In the genomic region with DNA sequence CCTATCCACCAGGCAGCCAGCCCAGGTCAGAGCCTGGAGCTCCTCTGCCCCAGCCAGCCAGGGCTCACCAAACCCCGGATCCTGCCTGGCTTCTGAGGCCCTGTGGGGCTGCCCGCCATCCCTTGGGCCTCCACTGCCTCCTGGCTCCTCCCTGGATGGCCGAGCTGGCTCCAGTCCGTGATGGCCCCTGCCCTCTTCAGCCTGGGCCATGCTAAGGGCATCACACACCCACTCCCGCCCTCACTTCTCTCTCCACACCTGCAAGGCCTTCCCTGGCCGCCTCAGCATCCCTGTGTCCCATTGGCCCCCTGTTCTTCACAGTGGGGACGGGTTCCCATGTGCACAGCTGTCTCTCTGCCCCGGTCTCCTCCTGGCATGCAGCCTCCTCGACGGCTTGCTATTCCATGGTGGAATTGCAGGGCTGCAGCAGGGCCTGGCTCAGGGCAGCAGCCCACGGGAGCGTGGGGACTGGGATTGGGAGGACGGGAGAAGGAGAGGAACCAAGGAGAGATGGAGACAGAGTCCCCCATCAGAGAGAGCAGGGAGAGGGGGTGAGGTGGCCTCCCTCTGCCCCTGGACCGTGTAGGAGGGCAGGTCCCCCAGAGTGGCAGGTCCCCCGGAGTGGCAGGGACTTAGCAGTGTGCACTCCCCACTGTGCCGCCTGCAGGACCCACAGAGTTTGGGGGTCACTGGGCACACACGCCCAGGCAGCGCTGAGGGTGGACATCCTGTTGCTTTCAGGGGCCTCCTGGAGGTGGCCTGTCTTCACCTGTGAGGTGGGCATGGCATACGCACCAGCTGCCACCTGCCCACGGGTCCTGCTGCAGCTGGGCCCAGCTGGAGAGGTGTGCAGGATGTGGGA, we compare ENCODE assay signal across 21 cellular contexts. TPM values are rescaled to one million over a fixed set of nuclear protein-coding genes. Genes with fewer than 3 reads are reported as not detected.
A peak's percentile ranks its signal among the peaks of the same experiment; 100 is the strongest.
DNase-seq lines count a peak whose midpoint lies in the region; ATAC-seq, FAIRE-seq and TF ChIP-seq lines count a peak whose summit lies in the region.
"Had no signal": no experiment of that assay in that cellular context is flagged by ENCODE, and none has a peak within 500 bp of the region (broad histone marks: within the 10 kb centered on the region; RNA-seq: fewer than 3 reads in every experiment).

No MANE protein-coding gene starts in this region.

- H2AFZ ChIP-seq in OCI-LY3 (ENCODE audit: low read depth, low read length) = no peak overlapping the region
- no peak overlapping the region for H2AFZ ChIP-seq in HepG2 (ENCODE audit: low read length)
- H2AFZ ChIP-seq: GM23338 had no signal

- no peak for TF ChIP-seq RAD21 in HepG2 (CRISPR knock-in tag; IDR thresholded peaks at IDR 0.05)

- H3K9me3 ChIP-seq in OCI-LY3 (ENCODE audit: insufficient read depth, low read length) (no peaks in the 10 kb centered on the region), HepG2 (ENCODE audit: low read length) (no peaks in the 10 kb centered on the region), spleen (no peaks in the 10 kb centered on the region)
- H3K9me3 ChIP-seq: MG63 had no signal

- H3K4me1 ChIP-seq in OCI-LY3 (ENCODE audit: low read length) (peaks cover 33% of the 10 kb centered on the region), HepG2 (ENCODE audit: insufficient read depth, low read length) (peaks cover 37% of the 10 kb centered on the region), spleen (peaks cover 5 to 32% (median 14%) of the 10 kb centered on the region in 6 donors)

- H4K20me1 ChIP-seq in OCI-LY3 (ENCODE audit: insufficient read depth, low read length) (no peaks in the 10 kb centered on the region), HepG2 (ENCODE audit: insufficient read depth, low read length) (no peaks in the 10 kb centered on the region)

- TF ChIP-seq POLR2A in HepG2 (IDR thresholded peaks at IDR 0.05; ENCODE audit: insufficient read depth in 1 of 2, low read depth in 2 of 2, low read length in 2 of 2) = no peak
- TF ChIP-seq POLR2A in spleen (IDR thresholded peaks at IDR 0.05) = no peak

- no peak for TF ChIP-seq EP300 in HepG2 (IDR thresholded peaks at IDR 0.05; ENCODE audit: low read depth in 2 of 2, low read length in 2 of 2)
- TF ChIP-seq EP300 in HepG2 (CRISPR knock-in tag; IDR thresholded peaks at IDR 0.05; ENCODE audit: borderline replicate concordance) = no peak

- H3K27ac ChIP-seq in OCI-LY3 (ENCODE audit: low read length) (peak overlapping the region; percentile 54; the same call in 1 of the 2 replicates), HepG2 (ENCODE audit: extremely low read length, insufficient read depth, low read length) (no peak overlapping the region), spleen (no peak overlapping the region)

- no peak overlapping the region for H3K4me2 ChIP-seq in OCI-LY3 (ENCODE audit: low read length)
- no peak overlapping the region for H3K4me2 ChIP-seq in HepG2 (ENCODE audit: low read depth, low read length)
- H3K4me2 ChIP-seq: GM23338 had no signal

- H3K36me3 ChIP-seq in OCI-LY3 (replicated peaks; ENCODE audit: low read depth, low read length) (no peaks in the 10 kb centered on the region), HepG2 (replicated peaks in 1 of 2; ENCODE audit: control insufficient read depth in 1 of 2, insufficient read depth in 2 of 2, low read length in 2 of 2) (no peaks in the 10 kb centered on the region), spleen (no peaks in the 10 kb centered on the region)
- H3K36me3 ChIP-seq: MG63 had no signal

- POLR2A ChIA-PET in HepG2 (lab: Yijun Ruan, JAX) = no interaction called here

- BruUV-seq in HepG2 (replicated peaks; lab: Mats Ljungman, UMichigan) = no TSS peak

- in situ Hi-C loops in HepG2 (cut with HindIII; ENCODE audit: extremely low pct_ligation_motif_present, low pct_unique_long_range_greater_than_20kb) = no loop called here

- CTCF ChIA-PET in activated CD8-positive, alpha-beta memory T cell treated with anti-CD3 and anti-CD28 coated beads, Interleukin-2, amount 10 ng/mL, durations not matched to agents 7 days and 5 days (lab: Charles Lee) = interaction anchor here (3.4 kb wide), 1 partner anchor 10 kb away, joined by 17 read pairs; no protein-coding TSS in a partner anchor
- CTCF ChIA-PET in HepG2 (lab: Yijun Ruan, JAX; ENCODE audit: low intra/inter-chr PET ratio, low total read pairs) = no interaction called here

- no peak overlapping the region for H3K27ac Mint-ChIP-seq in activated CD8-positive, alpha-beta memory T cell treated with anti-CD3 and anti-CD28 coated beads, Interleukin-2, amount 10 ng/mL, durations not matched to agents 7 days and 5 days
- H3K27ac Mint-ChIP-seq: activated naive CD4-positive, alpha-beta T cell treated with anti-CD3 and anti-CD28 coated beads, Interleukin-2, amount 10 ng/mL, durations not matched to agents 7 days and 5 days; GM23338; mesothelial cell of epicardium; T-helper 1 cell treated with Interleukin-12 subunit alpha and Interleukin-12 subunit beta and Interleukin-4 antibody, amounts not matched to agents 30 μg/mL and 1 μg/mL, for 36 hours had no signal

- H3K4me3 ChIP-seq in OCI-LY3 (ENCODE audit: low read length) (no peak overlapping the region), HepG2 (replicated peaks in 1 of 3; ENCODE audit: insufficient read depth in 1 of 3, low read depth in 2 of 3, low read length in 3 of 3) (no peak overlapping the region), spleen (no peak overlapping the region)
- H3K4me3 ChIP-seq: GM23338, MG63 had no signal

- ATAC-seq in activated CD8-positive, alpha-beta memory T cell treated with anti-CD3 and anti-CD28 coated beads, Interleukin-2, amount 10 ng/mL, durations not matched to agents 7 days and 5 days = peak; percentile 9
- no peak for ATAC-seq in HepG2
- no peak for ATAC-seq in HG02885 (IDR thresholded peaks at IDR 0.05; ENCODE audit: poor library complexity, unreplicated experiment)
- ATAC-seq: GM23338 had no signal

- peaks cover 7% of the 10 kb centered on the region for H3K9me3 Mint-ChIP-seq in activated CD8-positive, alpha-beta memory T cell treated with anti-CD3 and anti-CD28 coated beads, Interleukin-2, amount 10 ng/mL, durations not matched to agents 7 days and 5 days (ENCODE audit: low read depth)
- H3K9me3 Mint-ChIP-seq: mesothelial cell of epicardium had no signal

- intact Hi-C loops in HepG2 (cut with micrococcal nuclease; ENCODE audit: unreplicated experiment) = no loop called here
- intact Hi-C loops in spleen (cut with DNase I; ENCODE audit: low total_unique reads) = no loop called here

- H3K79me2 ChIP-seq in OCI-LY3 (ENCODE audit: low read length) (0 out of 2 replicates have a peak, but pooled peaks cover 3% of the 10 kb centered on the region), HepG2 (ENCODE audit: insufficient read depth, low read length) (no peaks in the 10 kb centered on the region)

- no peak for DNase-seq in activated CD8-positive, alpha-beta memory T cell treated with anti-CD3 and anti-CD28 coated beads, Interleukin-2, amount 10 ng/mL, durations not matched to agents 7 days and 5 days
- no peak for DNase-seq in activated CD8-positive, alpha-beta memory T cell treated with anti-CD3 and anti-CD28 coated beads for 24 hours
- DNase-seq in HepG2 (ENCODE audit: low spot score) (no peak), spleen (peak; percentile 68), DMS153 (lab: John Stamatoyannopoulos, UW) (no peak), RPMI8226 (no peak)
- DNase-seq: activated CD8-positive, alpha-beta memory T cell treated with anti-CD3 and anti-CD28 coated beads, Interleukin-2, amount 50 U/mL, for 48 hours; dermis blood vessel endothelial cell; MG63; NCI-H1694 treated with DMSO at 0.1 percent for 48 hours; NCI-H446; SHP77 had no signal

- peaks cover 16% of the 10 kb centered on the region for H3K27me3 Mint-ChIP-seq in activated CD8-positive, alpha-beta memory T cell treated with anti-CD3 and anti-CD28 coated beads, Interleukin-2, amount 10 ng/mL, durations not matched to agents 7 days and 5 days

- H3K9ac ChIP-seq in OCI-LY3 (ENCODE audit: low read length) (peak overlapping the region; percentile 16; the same call in 1 of the 2 replicates), HepG2 (ENCODE audit: insufficient read depth, low read depth, low read length) (no peak overlapping the region)

- no peak for TF ChIP-seq CTCF in OCI-LY3 (IDR thresholded peaks at IDR 0.05; ENCODE audit: low read depth, low read length)
- no peak for TF ChIP-seq CTCF in HepG2 (CRISPR knock-in tag; IDR thresholded peaks at IDR 0.05)
- no peak for TF ChIP-seq CTCF in spleen (IDR thresholded peaks at IDR 0.05 in 8 of 11, conservative IDR thresholded peaks at IDR 0.05 in 3 of 11)

- H3K36me3 Mint-ChIP-seq in activated CD8-positive, alpha-beta memory T cell treated with anti-CD3 and anti-CD28 coated beads, Interleukin-2, amount 10 ng/mL, durations not matched to agents 7 days and 5 days = peaks cover 6% of the 10 kb centered on the region
- H3K36me3 Mint-ChIP-seq: brain, mesothelial cell of epicardium had no signal

- H3K27me3 ChIP-seq in OCI-LY3 (ENCODE audit: low read depth, low read length) (peaks cover 16% of the 10 kb centered on the region), HepG2 (ENCODE audit: control insufficient read depth in 1 of 2, insufficient read depth in 2 of 2, low read length in 2 of 2) (peaks cover 10 to 55% of the 10 kb centered on the region in 2 experiments), spleen (replicated peaks in 1 of 7) (peaks cover 0 to 53% (median 13%) of the 10 kb centered on the region in 7 donors)
- H3K27me3 ChIP-seq: MG63 had no signal

- WGBS in HepG2 (ENCODE audit: low lambda C conversion rate) = 22% methylated on average over 11 of the region's 20 CpGs
- 82 to 88% (median 86%) methylated on average over 18 to 20 of the region's 20 CpGs for WGBS in spleen, 5 donors

- H3K4me3 Mint-ChIP-seq in activated CD8-positive, alpha-beta memory T cell treated with anti-CD3 and anti-CD28 coated beads, Interleukin-2, amount 10 ng/mL, durations not matched to agents 7 days and 5 days = no peak overlapping the region
- H3K4me3 Mint-ChIP-seq: activated naive CD4-positive, alpha-beta T cell treated with anti-CD3 and anti-CD28 coated beads, Interleukin-2, amount 10 ng/mL, durations not matched to agents 7 days and 5 days; GM23338; mesothelial cell of epicardium; T-helper 1 cell treated with Interleukin-12 subunit alpha and Interleukin-12 subunit beta and Interleukin-4 antibody, amounts not matched to agents 30 μg/mL and 1 μg/mL, for 36 hours had no signal

- peaks cover 35% of the 10 kb centered on the region for H3K4me1 Mint-ChIP-seq in activated CD8-positive, alpha-beta memory T cell treated with anti-CD3 and anti-CD28 coated beads, Interleukin-2, amount 10 ng/mL, durations not matched to agents 7 days and 5 days
- H3K4me1 Mint-ChIP-seq: GM23338, mesothelial cell of epicardium had no signal

- FAIRE-seq in HepG2 (lab: Jason Lieb, UNC) = no peak
- FAIRE-seq: G401.6 had no signal

RNA-seq across cellular contexts. Expression of gene RNU6ATAC, which starts 16.7 kb away (rescaled TPM):
- total RNA-seq in activated CD8-positive, alpha-beta memory T cell treated with anti-CD3 and anti-CD28 coated beads, Interleukin-2, amount 10 ng/mL, durations not matched to agents 7 days and 5 days = 10 to 100 TPM in 1 of 2 experiments, not detected in 1; 46.3 TPM
- total RNA-seq in HepG2 (2016; rRNA removed; fragmentation: Illumina TruSeq; extraction: Trizol) (894 TPM in 1 of 2 replicates, not detected in the other), spleen (100 to 1,000 TPM in 4 of 7 donors, not detected in 3; 223 to 404 (median 271) TPM)
- total RNA-seq in HepG2 (2016; cell fraction: cytosol; rRNA removed; fragmentation: Illumina TruSeq; extraction: Trizol; ENCODE audit: low read depth) = 12,614 and 12,724 TPM in 2 replicates
- total RNA-seq in HepG2 (2016; cell fraction: insoluble cytoplasmic fraction; rRNA removed; fragmentation: Illumina TruSeq; extraction: Trizol) = 82.4 and 810 TPM in 2 replicates
- 600 and 628 TPM in 2 replicates for total RNA-seq in HepG2 (2016; cell fraction: membrane; rRNA removed; fragmentation: Illumina TruSeq; extraction: Trizol)
- 1,443 and 1,712 TPM in 2 replicates for total RNA-seq in HepG2 (2016; cell fraction: nucleus; rRNA removed; fragmentation: Illumina TruSeq; extraction: Trizol)
- polyA plus RNA-seq in HepG2 (2011; rRNA removed) (not detected in 2 replicates), spleen (not detected)
- polyA plus RNA-seq in HepG2 (2011; cell fraction: cytosol; rRNA removed) = not detected in 2 replicates
- not detected in 2 replicates for polyA plus RNA-seq in HepG2 (2011; cell fraction: nucleus; rRNA removed)
- polyA plus RNA-seq in HepG2 (2012) = not detected in 2 replicates
- polyA plus RNA-seq in HepG2 (2016; cell fraction: cytosol; fragmentation: Illumina TruSeq; extraction: Trizol; ENCODE audit: low read depth) = 76.0 TPM in 1 of 2 replicates, not detected in the other
- polyA plus RNA-seq in HepG2 (2016; cell fraction: insoluble cytoplasmic fraction; fragmentation: Illumina TruSeq; extraction: Trizol; ENCODE audit: low read depth) = not detected in 2 replicates
- not detected in 2 replicates for polyA plus RNA-seq in HepG2 (2016; cell fraction: membrane; fragmentation: Illumina TruSeq; extraction: Trizol; ENCODE audit: low read depth)
- not detected in 2 replicates for polyA plus RNA-seq in HepG2 (2016; cell fraction: nucleus; fragmentation: Illumina TruSeq; extraction: Trizol; ENCODE audit: insufficient read depth, low read depth)
- under 0.01 TPM in 2 replicates for polyA minus RNA-seq in HepG2 (2011; rRNA and poly(A)+ RNA removed; ENCODE audit: low replicate concordance)
- polyA minus RNA-seq in HepG2 (2011; cell fraction: cytosol; rRNA and poly(A)+ RNA removed) = 1,413 and 1,463 TPM in 2 replicates
- under 0.01 TPM in 1 of 2 replicates, not detected in the other for polyA minus RNA-seq in HepG2 (2011; cell fraction: nucleus; rRNA and poly(A)+ RNA removed)
- total RNA-seq: dermis blood vessel endothelial cell, GM23338 had no signal
- polyA plus RNA-seq: esophagus, GM23338 had no signal

RNA-seq across cellular contexts. Expression of gene WDR5, which starts 45.1 kb away (rescaled TPM):
- 10 to 100 TPM; 41.2 to 47.0 TPM for total RNA-seq in activated CD8-positive, alpha-beta memory T cell treated with anti-CD3 and anti-CD28 coated beads, Interleukin-2, amount 10 ng/mL, durations not matched to agents 7 days and 5 days
- total RNA-seq in HepG2 (2016; rRNA removed; fragmentation: Illumina TruSeq; extraction: Trizol) = 31.6 and 34.3 TPM in 2 replicates
- total RNA-seq in HepG2 (2016; cell fraction: cytosol; rRNA removed; fragmentation: Illumina TruSeq; extraction: Trizol; ENCODE audit: low read depth) = 25.8 and 28.6 TPM in 2 replicates
- 24.3 and 33.8 TPM in 2 replicates for total RNA-seq in HepG2 (2016; cell fraction: insoluble cytoplasmic fraction; rRNA removed; fragmentation: Illumina TruSeq; extraction: Trizol)
- 46.4 and 51.5 TPM in 2 replicates for total RNA-seq in HepG2 (2016; cell fraction: membrane; rRNA removed; fragmentation: Illumina TruSeq; extraction: Trizol)
- total RNA-seq in HepG2 (2016; cell fraction: nucleus; rRNA removed; fragmentation: Illumina TruSeq; extraction: Trizol) = 25.3 and 27.9 TPM in 2 replicates
- 34.3 and 39.8 TPM in 2 replicates for polyA plus RNA-seq in HepG2 (2011; rRNA removed)
- polyA plus RNA-seq in HepG2 (2011; cell fraction: cytosol; rRNA removed) = 37.7 and 41.2 TPM in 2 replicates
- polyA plus RNA-seq in HepG2 (2011; cell fraction: nucleus; rRNA removed) = 91.6 and 97.0 TPM in 2 replicates
- 39.5 and 43.5 TPM in 2 replicates for polyA plus RNA-seq in HepG2 (2012)
- polyA plus RNA-seq in HepG2 (2016; cell fraction: cytosol; fragmentation: Illumina TruSeq; extraction: Trizol; ENCODE audit: low read depth) = 48.0 and 58.0 TPM in 2 replicates
- polyA plus RNA-seq in HepG2 (2016; cell fraction: insoluble cytoplasmic fraction; fragmentation: Illumina TruSeq; extraction: Trizol; ENCODE audit: low read depth) = 39.5 and 47.9 TPM in 2 replicates
- 63.7 TPM in 2 replicates for polyA plus RNA-seq in HepG2 (2016; cell fraction: membrane; fragmentation: Illumina TruSeq; extraction: Trizol; ENCODE audit: low read depth)
- polyA plus RNA-seq in HepG2 (2016; cell fraction: nucleus; fragmentation: Illumina TruSeq; extraction: Trizol; ENCODE audit: insufficient read depth, low read depth) = 58.1 and 61.1 TPM in 2 replicates
- polyA minus RNA-seq in HepG2 (2011; rRNA and poly(A)+ RNA removed; ENCODE audit: low replicate concordance) = 23.7 and 57.9 TPM in 2 replicates
- 18.7 and 21.8 TPM in 2 replicates for polyA minus RNA-seq in HepG2 (2011; cell fraction: cytosol; rRNA and poly(A)+ RNA removed)
- polyA minus RNA-seq in HepG2 (2011; cell fraction: nucleus; rRNA and poly(A)+ RNA removed) = 35.8 and 44.5 TPM in 2 replicates
- 10 to 100 TPM; 13.8 to 23.1 (median 19.1) TPM for total RNA-seq in spleen
- polyA plus RNA-seq in spleen = 10 to 100 TPM; 15.4 to 31.3 (median 19.3) TPM
